8 cellular contexts compared by ENCODE assay signal in the genomic region with DNA sequence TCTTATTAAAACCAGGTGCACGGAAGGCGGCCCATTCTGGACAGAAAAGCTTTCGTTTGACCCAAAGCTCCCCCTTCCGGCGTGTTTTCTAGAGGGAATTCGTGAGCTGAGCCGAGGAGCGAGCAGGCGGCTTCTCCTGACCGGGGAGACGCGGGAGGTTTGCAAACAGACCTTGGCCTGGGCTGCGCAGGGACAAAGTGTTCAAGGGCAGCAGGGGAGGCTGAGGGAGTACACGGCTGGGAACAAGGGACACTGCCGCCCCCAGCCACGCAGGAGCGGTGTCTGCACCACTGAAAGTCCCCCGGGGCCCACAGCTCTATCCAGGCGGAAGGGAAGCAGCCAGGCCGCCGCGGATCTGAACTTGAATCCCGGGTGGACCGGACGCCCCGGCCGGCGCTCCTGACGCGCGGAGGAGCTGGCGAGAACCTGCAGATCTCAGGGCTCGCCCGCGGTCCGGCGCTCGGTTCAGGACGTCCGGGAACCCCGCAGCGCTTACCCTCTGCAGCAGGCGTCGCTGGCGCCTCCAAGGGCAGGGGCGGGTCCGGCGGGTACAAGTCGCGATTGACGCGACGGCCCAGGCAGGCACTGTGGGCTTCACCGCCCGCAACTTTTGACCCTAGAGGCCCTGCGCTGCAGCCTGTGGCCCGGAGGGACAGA.
DNase-seq lines count a peak whose midpoint lies in the region; ATAC-seq, FAIRE-seq and TF ChIP-seq lines count a peak whose summit lies in the region.

No MANE protein-coding gene starts in this region.

- no peak overlapping the region for H3K27ac ChIP-seq in smooth muscle cell (ENCODE audit: low read depth)

- peaks cover 45% of the 10 kb centered on the region for H3K27me3 Mint-ChIP-seq in T-helper 1 cell treated with Interleukin-12 subunit alpha and Interleukin-12 subunit beta and Interleukin-4 antibody, amounts not matched to agents 30 μg/mL and 1 μg/mL, for 36 hours (ENCODE audit: low read depth)

- DNase-seq in GM12891 (ENCODE audit: insufficient read length, low spot score): peak; percentile 25
- DNase-seq in cerebellum (ENCODE audit: low spot score): peak; percentile 47
- peak; percentile 88 for DNase-seq in islet precursor cell
- no peak for DNase-seq in smooth muscle cell (lab: John Stamatoyannopoulos, UW; ENCODE audit: unreplicated experiment)
- DNase-seq in stimulated activated naive CD4-positive, alpha-beta T cell treated with Interleukin-2 at 50 U/mL for 16 hours (lab: John Stamatoyannopoulos, UW): no peak
- no peak for DNase-seq in effector CD8-positive, alpha-beta T cell (lab: John Stamatoyannopoulos, UW)

- H3K4me1 Mint-ChIP-seq in T-helper 1 cell treated with Interleukin-12 subunit alpha and Interleukin-12 subunit beta and Interleukin-4 antibody, amounts not matched to agents 30 μg/mL and 1 μg/mL, for 36 hours (ENCODE audit: low read depth): peaks cover 7% of the 10 kb centered on the region

- peak overlapping the region; percentile 14 for H3K9ac ChIP-seq in smooth muscle cell (ENCODE audit: low read depth)

- H3K4me3 ChIP-seq in smooth muscle cell: peak overlapping the region; percentile 48

- no peak for FAIRE-seq in GM12891 (lab: Jason Lieb, UNC)

- no peak for ATAC-seq in HG03439 (IDR thresholded peaks at IDR 0.05; ENCODE audit: unreplicated experiment)

- H3K27me3 ChIP-seq in smooth muscle cell (ENCODE audit: low read depth): peaks cover 25% of the 10 kb centered on the region

- H3F3A ChIP-seq in smooth muscle cell (ENCODE audit: low read depth): no peaks in the 10 kb centered on the region

- no peaks in the 10 kb centered on the region for H3K36me3 Mint-ChIP-seq in T-helper 1 cell treated with Interleukin-12 subunit alpha and Interleukin-12 subunit beta and Interleukin-4 antibody, amounts not matched to agents 30 μg/mL and 1 μg/mL, for 36 hours (ENCODE audit: low read depth)

- no peaks in the 10 kb centered on the region for H3K36me3 ChIP-seq in smooth muscle cell (ENCODE audit: low read depth)

- H3K9me3 ChIP-seq in smooth muscle cell (replicated peaks; ENCODE audit: low read depth): no peaks in the 10 kb centered on the region

- H3K4me3 Mint-ChIP-seq in T-helper 1 cell treated with Interleukin-12 subunit alpha and Interleukin-12 subunit beta and Interleukin-4 antibody, amounts not matched to agents 30 μg/mL and 1 μg/mL, for 36 hours: peak overlapping the region; percentile 64

- no peak for TF ChIP-seq POLR2A in GM12891 (IDR thresholded peaks at IDR 0.05; ENCODE audit: low read depth, low read length)

- no peaks in the 10 kb centered on the region for H3K9me3 Mint-ChIP-seq in T-helper 1 cell treated with Interleukin-12 subunit alpha and Interleukin-12 subunit beta and Interleukin-4 antibody, amounts not matched to agents 30 μg/mL and 1 μg/mL, for 36 hours

- peak overlapping the region; percentile 90 for H3K4me2 ChIP-seq in smooth muscle cell

- no peak overlapping the region for H3K27ac Mint-ChIP-seq in T-helper 1 cell treated with Interleukin-12 subunit alpha and Interleukin-12 subunit beta and Interleukin-4 antibody, amounts not matched to agents 30 μg/mL and 1 μg/mL, for 36 hours

- no peaks in the 10 kb centered on the region for H4K20me1 ChIP-seq in smooth muscle cell (ENCODE audit: low read depth)

- peaks cover 8% of the 10 kb centered on the region for H3K4me1 ChIP-seq in smooth muscle cell (ENCODE audit: low read depth)

- 9% methylated on average over 54 of the region's 57 CpGs for WGBS in smooth muscle cell (ENCODE audit: low lambda C conversion rate)

- peak; percentile 33 for TF ChIP-seq CTCF in smooth muscle cell (IDR thresholded peaks at IDR 0.05; ENCODE audit: borderline replicate concordance, insufficient read depth, poor library complexity, severe bottlenecking)

- peak overlapping the region; percentile 91 for H2AFZ ChIP-seq in smooth muscle cell (ENCODE audit: low read depth)

- H3K79me2 ChIP-seq in smooth muscle cell (ENCODE audit: low read depth): no peaks in the 10 kb centered on the region

TF ChIP-seq in GM12891, 5 proteins besides CTCF, POLR2A, EP300 and RAD21:
- TF ChIP-seq POLR2AphosphoS5 (IDR thresholded peaks at IDR 0.05; ENCODE audit: low read depth, low read length) (no peak), POU2F2 (IDR thresholded peaks at IDR 0.05; ENCODE audit: low read depth, low read length) (no peak), TAF1 (IDR thresholded peaks at IDR 0.05; ENCODE audit: low read depth, low read length) (no peak), PAX5 (IDR thresholded peaks at IDR 0.05; ENCODE audit: insufficient read depth, low read length, severe bottlenecking) (no peak), SPI1 (IDR thresholded peaks at IDR 0.05; ENCODE audit: low read depth, low read length) (no peak)

Comparison
In these comparisons a context has a peak if more than half of its experiments do, and no peak if none do; other contexts are left out.
1. DNase-seq: peak in GM12891 (single experiment), cerebellum (single experiment) and islet precursor cell (single experiment); none in smooth muscle cell (single experiment), stimulated activated naive CD4-positive, alpha-beta T cell treated with Interleukin-2 at 50 U/mL for 16 hours (single experiment) and effector CD8-positive, alpha-beta T cell (single experiment).